19 cellular contexts compared by ENCODE assay signal in genomic region chr3:50554553-50554952, GRCh38. TPM values are rescaled to one million over a fixed set of nuclear protein-coding genes. Genes with fewer than 3 reads are reported as not detected.
A peak's percentile ranks its signal among the peaks of the same experiment; 100 is the strongest.
DNase-seq lines count a peak whose midpoint lies in the region; ATAC-seq and TF ChIP-seq lines count a peak whose summit lies in the region.
"Had no signal": no experiment of that assay in that cellular context is flagged by ENCODE, and none has a peak within 500 bp of the region (broad histone marks: within the 10 kb centered on the region; RNA-seq: fewer than 3 reads in every experiment).

No MANE protein-coding gene starts in this region.

- H3K27me3 Mint-ChIP-seq in activated T-cell treated with anti-CD3 and anti-CD28 coated beads, Interleukin-2, amount 50 U/mL, for 24 hours = no peaks in the 10 kb centered on the region
- no peaks in the 10 kb centered on the region for H3K27me3 Mint-ChIP-seq in activated CD4-positive, alpha-beta memory T cell treated with anti-CD3 and anti-CD28 coated beads, Interleukin-2, amount 10 ng/mL, durations not matched to agents 7 days and 5 days
- no peaks in the 10 kb centered on the region for H3K27me3 Mint-ChIP-seq in naive thymus-derived CD4-positive, alpha-beta T cell
- H3K27me3 Mint-ChIP-seq in endodermal cell (ENCODE audit: insufficient read depth) = peaks cover 5% of the 10 kb centered on the region
- H3K27me3 Mint-ChIP-seq: CD4-positive, CD25-positive, alpha-beta regulatory T cell had no signal

- no peak overlapping the region for H3K4me3 ChIP-seq in naive thymus-derived CD4-positive, alpha-beta T cell (ENCODE audit: low read length)
- no peak overlapping the region for H3K4me3 ChIP-seq in endodermal cell (ENCODE audit: low read length)
- H3K4me3 ChIP-seq: cardiac muscle cell, thyroid gland had no signal

- TF ChIP-seq CTCF in endodermal cell (conservative IDR thresholded peaks at IDR 0.05) = no peak

- no peak overlapping the region for H3K27ac ChIP-seq in naive thymus-derived CD4-positive, alpha-beta T cell (ENCODE audit: low read depth, low read length)
- H3K27ac ChIP-seq in endodermal cell (ENCODE audit: low read depth, low read length) = no peak overlapping the region
- H3K27ac ChIP-seq: cardiac muscle cell, thyroid gland had no signal

- no peaks in the 10 kb centered on the region for H3K9me3 Mint-ChIP-seq in activated T-cell treated with anti-CD3 and anti-CD28 coated beads, Interleukin-2, amount 50 U/mL, for 24 hours
- H3K9me3 Mint-ChIP-seq in activated CD4-positive, alpha-beta memory T cell treated with anti-CD3 and anti-CD28 coated beads, Interleukin-2, amount 10 ng/mL, durations not matched to agents 7 days and 5 days = no peaks in the 10 kb centered on the region
- H3K9me3 Mint-ChIP-seq in naive thymus-derived CD4-positive, alpha-beta T cell = no peaks in the 10 kb centered on the region
- no peaks in the 10 kb centered on the region for H3K9me3 Mint-ChIP-seq in endodermal cell
- H3K9me3 Mint-ChIP-seq: activated T-helper 2 cell treated with anti-CD3 and anti-CD28 coated beads, Interferon-gamma antibody, Interleukin-2, Interleukin-4, amounts not matched to agents 10 μg/mL and 5 μg/mL and 100 μg/mL, durations not matched to agents 14 hours and 24 hours and 36 hours; CD4-positive, CD25-positive, alpha-beta regulatory T cell had no signal

- no peak overlapping the region for H3K9ac ChIP-seq in endodermal cell (ENCODE audit: extremely low read depth, low read length, poor library complexity, severe bottlenecking)

- H3K4me1 Mint-ChIP-seq in activated T-cell treated with anti-CD3 and anti-CD28 coated beads, Interleukin-2, amount 50 U/mL, for 24 hours (ENCODE audit: low read depth) = no peaks in the 10 kb centered on the region
- H3K4me1 Mint-ChIP-seq in activated CD4-positive, alpha-beta memory T cell treated with anti-CD3 and anti-CD28 coated beads, Interleukin-2, amount 10 ng/mL, durations not matched to agents 7 days and 5 days = peaks cover 10% of the 10 kb centered on the region
- H3K4me1 Mint-ChIP-seq in naive thymus-derived CD4-positive, alpha-beta T cell = peaks cover 0 to 20% (median 0%) of the 10 kb centered on the region in 7 donors
- H3K4me1 Mint-ChIP-seq in endodermal cell = no peaks in the 10 kb centered on the region
- H3K4me1 Mint-ChIP-seq: CD4-positive, CD25-positive, alpha-beta regulatory T cell had no signal

- no peak overlapping the region for H3K4me3 Mint-ChIP-seq in activated T-cell treated with anti-CD3 and anti-CD28 coated beads, Interleukin-2, amount 50 U/mL, for 24 hours
- H3K4me3 Mint-ChIP-seq in activated CD4-positive, alpha-beta memory T cell treated with anti-CD3 and anti-CD28 coated beads, Interleukin-2, amount 10 ng/mL, durations not matched to agents 7 days and 5 days = no peak overlapping the region
- H3K4me3 Mint-ChIP-seq in naive thymus-derived CD4-positive, alpha-beta T cell = no peak overlapping the region
- H3K4me3 Mint-ChIP-seq in endodermal cell = no peak overlapping the region
- H3K4me3 Mint-ChIP-seq: CD4-positive, CD25-positive, alpha-beta regulatory T cell had no signal

- no peaks in the 10 kb centered on the region for H3K36me3 Mint-ChIP-seq in activated T-cell treated with anti-CD3 and anti-CD28 coated beads, Interleukin-2, amount 50 U/mL, for 24 hours (ENCODE audit: low read depth)
- no peaks in the 10 kb centered on the region for H3K36me3 Mint-ChIP-seq in activated CD4-positive, alpha-beta memory T cell treated with anti-CD3 and anti-CD28 coated beads, Interleukin-2, amount 10 ng/mL, durations not matched to agents 7 days and 5 days (ENCODE audit: low read depth)
- H3K36me3 Mint-ChIP-seq in naive thymus-derived CD4-positive, alpha-beta T cell = peaks cover 0 to 3% (median 0%) of the 10 kb centered on the region in 5 donors
- H3K36me3 Mint-ChIP-seq in endodermal cell (ENCODE audit: low read depth) = no peaks in the 10 kb centered on the region

- no peak overlapping the region for H3K27ac Mint-ChIP-seq in activated T-cell treated with anti-CD3 and anti-CD28 coated beads, Interleukin-2, amount 50 U/mL, for 24 hours
- no peak overlapping the region for H3K27ac Mint-ChIP-seq in activated CD4-positive, alpha-beta memory T cell treated with anti-CD3 and anti-CD28 coated beads, Interleukin-2, amount 10 ng/mL, durations not matched to agents 7 days and 5 days
- no peak overlapping the region for H3K27ac Mint-ChIP-seq in naive thymus-derived CD4-positive, alpha-beta T cell
- H3K27ac Mint-ChIP-seq in endodermal cell = no peak overlapping the region
- H3K27ac Mint-ChIP-seq: activated T-helper 2 cell treated with anti-CD3 and anti-CD28 coated beads, Interferon-gamma antibody, Interleukin-2, Interleukin-4, amounts not matched to agents 10 μg/mL and 5 μg/mL and 100 μg/mL, durations not matched to agents 14 hours and 24 hours and 36 hours; CD4-positive, CD25-positive, alpha-beta regulatory T cell had no signal

- POLR2A ChIA-PET in activated CD4-positive, alpha-beta memory T cell treated with anti-CD3 and anti-CD28 coated beads, Interleukin-2, amount 10 ng/mL, durations not matched to agents 7 days and 5 days (lab: Charles Lee) = interaction anchor here (0.8 to 3.9 kb wide), 4 partner anchors 13 to 59 kb away, joined by 4 to 27 read pairs (median 7); partner anchors contain the start of genes C3orf18 and HEMK1
- POLR2A ChIA-PET in naive thymus-derived CD4-positive, alpha-beta T cell (lab: Charles Lee) = interaction anchor here (0.5 to 1.4 kb wide), 2 partner anchors 19 to 311 kb away, joined by 3 read pairs; no protein-coding TSS in a partner anchor

- H3K9me3 ChIP-seq in naive thymus-derived CD4-positive, alpha-beta T cell (ENCODE audit: control insufficient read depth in 2 of 3, low read length in 3 of 3) = no peaks in the 10 kb centered on the region
- H3K9me3 ChIP-seq in endodermal cell (ENCODE audit: control insufficient read depth, low read length) = no peaks in the 10 kb centered on the region
- H3K9me3 ChIP-seq: thyroid gland had no signal

- ATAC-seq in naive thymus-derived CD4-positive, alpha-beta T cell = peak; percentile 30
- ATAC-seq: Right ventricle myocardium inferior had no signal

- peak; percentile 43 to 46 for DNase-seq in activated T-cell treated with anti-CD3 and anti-CD28 coated beads, Interleukin-2, amount 50 U/mL, for 48 hours
- no peak for DNase-seq in activated T-cell treated with anti-CD3 and anti-CD28 coated beads, Interleukin-2, amount 50 U/mL, for 24 hours
- DNase-seq in activated CD4-positive, alpha-beta memory T cell treated with anti-CD3 and anti-CD28 coated beads, Interleukin-2, amount 10 ng/mL, durations not matched to agents 7 days and 5 days = peak; percentile 50
- no peak for DNase-seq in naive thymus-derived CD4-positive, alpha-beta T cell
- DNase-seq in MV-4-11 (lab: John Stamatoyannopoulos, UW) (no peak), endodermal cell (no peak)
- DNase-seq: amygdala, dermis blood vessel endothelial cell, GDM1, kidney, NCI-H1417, NCI-H524 treated with DMSO at 0.1 percent for 48 hours, thyroid gland had no signal

- intact Hi-C loops in naive thymus-derived CD4-positive, alpha-beta T cell (cut with micrococcal nuclease) = loop anchor here in 1 of 2 donors (5.0 kb wide), 1 partner anchor 37 kb away; no protein-coding TSS in a partner anchor

- no peaks in the 10 kb centered on the region for H3K4me1 ChIP-seq in naive thymus-derived CD4-positive, alpha-beta T cell (ENCODE audit: control insufficient read depth in 2 of 2, insufficient read depth in 2 of 2, low read length in 2 of 2)
- no peaks in the 10 kb centered on the region for H3K4me1 ChIP-seq in endodermal cell (ENCODE audit: control insufficient read depth, insufficient read depth, low read length)
- H3K4me1 ChIP-seq: thyroid gland had no signal

- H3K36me3 ChIP-seq in naive thymus-derived CD4-positive, alpha-beta T cell (ENCODE audit: control insufficient read depth in 2 of 3, insufficient read depth in 3 of 3, low read length in 3 of 3) = no peaks in the 10 kb centered on the region
- H3K36me3 ChIP-seq in endodermal cell (ENCODE audit: control insufficient read depth, insufficient read depth, low read length) = no peaks in the 10 kb centered on the region
- H3K36me3 ChIP-seq: cardiac muscle cell, thyroid gland had no signal

- CTCF ChIA-PET in activated CD4-positive, alpha-beta memory T cell treated with anti-CD3 and anti-CD28 coated beads, Interleukin-2, amount 10 ng/mL, durations not matched to agents 7 days and 5 days (lab: Charles Lee) = interaction anchor here (1.0 to 1.4 kb wide), 2 partner anchors 12 to 13 kb away, joined by 3 to 5 read pairs; partner anchors contain the start of gene C3orf18
- CTCF ChIA-PET in naive thymus-derived CD4-positive, alpha-beta T cell (lab: Charles Lee) = interaction anchor here (0.7 to 1.2 kb wide), 2 partner anchors 12 to 13 kb away, joined by 3 to 4 read pairs; no protein-coding TSS in a partner anchor

- 85 to 89% methylated on average over 5 of the region's 5 CpGs for WGBS in endodermal cell (ENCODE audit: insufficient coverage in 1 of 2, insufficient read length in 1 of 2), 2 experiments

- no peaks in the 10 kb centered on the region for H3K27me3 ChIP-seq in naive thymus-derived CD4-positive, alpha-beta T cell (ENCODE audit: control insufficient read depth in 2 of 2, insufficient read depth in 2 of 2, low read length in 2 of 2)
- H3K27me3 ChIP-seq in endodermal cell (ENCODE audit: control insufficient read depth, insufficient read depth, low read length, poor library complexity, severe bottlenecking) = no peaks in the 10 kb centered on the region
- H3K27me3 ChIP-seq: cardiac muscle cell, thyroid gland had no signal

RNA-seq across cellular contexts. Expression of gene C3orf18, which starts 13.0 kb away (rescaled TPM):
- total RNA-seq in activated CD4-positive, alpha-beta memory T cell treated with anti-CD3 and anti-CD28 coated beads, Interleukin-2, amount 10 ng/mL, durations not matched to agents 7 days and 5 days = 10 to 100 TPM; 14.6 to 17.5 TPM
- total RNA-seq in naive thymus-derived CD4-positive, alpha-beta T cell = 10 to 100 TPM; 11.1 to 67.5 (median 16.4) TPM
- polyA plus RNA-seq in naive thymus-derived CD4-positive, alpha-beta T cell = 10 to 100 TPM; 12.8 to 17.4 TPM
- total RNA-seq in endodermal cell = 10 to 100 TPM; 14.4 to 16.9 TPM
- 15.6 TPM for polyA plus RNA-seq in endodermal cell (2013, experiment 1 of 2)
- 15.4 TPM for polyA plus RNA-seq in endodermal cell (2013, experiment 2 of 2)

RNA-seq across cellular contexts. Expression of gene HEMK1, which starts 14.8 kb away (rescaled TPM):
- total RNA-seq in activated CD4-positive, alpha-beta memory T cell treated with anti-CD3 and anti-CD28 coated beads, Interleukin-2, amount 10 ng/mL, durations not matched to agents 7 days and 5 days = 10 to 100 TPM; 49.6 to 50.1 TPM
- 10 to 100 TPM; 32.1 to 71.1 (median 66.1) TPM for total RNA-seq in naive thymus-derived CD4-positive, alpha-beta T cell
- polyA plus RNA-seq in naive thymus-derived CD4-positive, alpha-beta T cell = 10 to 100 TPM; 35.2 to 35.3 TPM
- total RNA-seq in endodermal cell = 10 to 100 TPM; 24.1 to 25.8 TPM
- 21.2 TPM for polyA plus RNA-seq in endodermal cell (2013, experiment 1 of 2)
- polyA plus RNA-seq in endodermal cell (2013, experiment 2 of 2) = 19.8 TPM

RNA-seq across cellular contexts. Expression of gene CACNA2D2, which starts 51.1 kb away (rescaled TPM):
- under 1 TPM; 0.45 to 0.55 TPM for total RNA-seq in activated CD4-positive, alpha-beta memory T cell treated with anti-CD3 and anti-CD28 coated beads, Interleukin-2, amount 10 ng/mL, durations not matched to agents 7 days and 5 days
- total RNA-seq in naive thymus-derived CD4-positive, alpha-beta T cell = 1 to 10 TPM in 4 of 5 experiments, under 1 TPM in 1; 0.97 to 6.2 (median 2.5) TPM
- polyA plus RNA-seq in naive thymus-derived CD4-positive, alpha-beta T cell = under 1 TPM; 0.32 to 0.38 TPM
- total RNA-seq in endodermal cell = 10 to 100 TPM; 17.6 to 20.7 TPM
- 16.2 TPM for polyA plus RNA-seq in endodermal cell (2013, experiment 1 of 2)
- polyA plus RNA-seq in endodermal cell (2013, experiment 2 of 2) = 12.9 TPM
- total RNA-seq: dermis blood vessel endothelial cell, epithelial cell of proximal tubule, osteoblast had no signal

RNA-seq across cellular contexts. Expression of gene CISH, which starts 57.0 kb away (rescaled TPM):
- total RNA-seq in activated CD4-positive, alpha-beta memory T cell treated with anti-CD3 and anti-CD28 coated beads, Interleukin-2, amount 10 ng/mL, durations not matched to agents 7 days and 5 days = 100 to 1,000 TPM; 328 to 335 TPM
- 100 to 1,000 TPM in 1 of 5 experiments, 10 to 100 TPM in 4; 10.9 to 486 (median 28.5) TPM for total RNA-seq in naive thymus-derived CD4-positive, alpha-beta T cell
- polyA plus RNA-seq in naive thymus-derived CD4-positive, alpha-beta T cell = 100 to 1,000 TPM; 134 to 150 TPM
- total RNA-seq in endodermal cell = 1 to 10 TPM; 1.2 to 2.0 TPM
- 3.6 TPM for polyA plus RNA-seq in endodermal cell (2013, experiment 1 of 2)
- polyA plus RNA-seq in endodermal cell (2013, experiment 2 of 2) = 3.7 TPM

Comparison
In these comparisons a context has a peak if more than half of its experiments do, and no peak if none do; other contexts are left out.
1. DNase-seq: peak in activated T-cell treated with anti-CD3 and anti-CD28 coated beads, Interleukin-2, amount 50 U/mL, for 48 hours (2 of 2) and activated CD4-positive, alpha-beta memory T cell treated with anti-CD3 and anti-CD28 coated beads, Interleukin-2, amount 10 ng/mL, durations not matched to agents 7 days and 5 days (single experiment); none in activated T-cell treated with anti-CD3 and anti-CD28 coated beads, Interleukin-2, amount 50 U/mL, for 24 hours (single experiment), naive thymus-derived CD4-positive, alpha-beta T cell (0 of 9), MV-4-11 (single experiment) and endodermal cell (single experiment).